ENCODE assay signal across 1 cellular context in genomic region chr2:123015186-123015585, GRCh38.
TF ChIP-seq lines count a peak whose summit lies in the region.

No MANE protein-coding gene starts in this region.

TF ChIP-seq in HepG2, 621 proteins besides CTCF, POLR2A, EP300 and RAD21 (continued from another document and continues in another):
- TF ChIP-seq ARID4A (CRISPR knock-in tag; IDR thresholded peaks at IDR 0.05; ENCODE audit: borderline replicate concordance) = no peak
- TF ChIP-seq ZNF709 (CRISPR knock-in tag; IDR thresholded peaks at IDR 0.05) = no peak
- TF ChIP-seq SOX13 (IDR thresholded peaks at IDR 0.05) = no peak
- peak in 1 of 2 experiments; percentile 47; a peak in 1 of 4 replicates for TF ChIP-seq SOX13 (CRISPR knock-in tag; conservative IDR thresholded peaks at IDR 0.05 in 1 of 2, IDR thresholded peaks at IDR 0.05 in 1 of 2)
- TF ChIP-seq ZNF609 (CRISPR knock-in tag; IDR thresholded peaks at IDR 0.05; ENCODE audit: borderline replicate concordance) = peak; percentile 86; the same call in 1 of the 2 replicates
- peak; percentile 47; the same call in 1 of the 2 replicates for TF ChIP-seq TCF7L2 (IDR thresholded peaks at IDR 0.05; ENCODE audit: low read depth, low read length)
- no peak for TF ChIP-seq ZNF136 (CRISPR knock-in tag; IDR thresholded peaks at IDR 0.05; ENCODE audit: low read depth)
- peak; percentile 71 for TF ChIP-seq TFDP2 (CRISPR knock-in tag; IDR thresholded peaks at IDR 0.05)
- peak; percentile 73 for TF ChIP-seq MIXL1 (CRISPR knock-in tag; IDR thresholded peaks at IDR 0.05)
- TF ChIP-seq HHEX (CRISPR knock-in tag; IDR thresholded peaks at IDR 0.05) = no peak
- peak; percentile 94 for TF ChIP-seq BCL6 (CRISPR knock-in tag; IDR thresholded peaks at IDR 0.05)
- TF ChIP-seq HNF4A (CRISPR knock-in tag; IDR thresholded peaks at IDR 0.05) = peak; percentile 72
- peak; percentile 81; the same call in 1 of the 2 replicates for TF ChIP-seq AHDC1 (CRISPR knock-in tag; IDR thresholded peaks at IDR 0.05; ENCODE audit: borderline replicate concordance)
- no peak for TF ChIP-seq ZNF367 (CRISPR knock-in tag; IDR thresholded peaks at IDR 0.05; ENCODE audit: borderline replicate concordance)
- TF ChIP-seq KIAA2018 (CRISPR knock-in tag; IDR thresholded peaks at IDR 0.05; ENCODE audit: borderline replicate concordance) = no peak
- peak; percentile 64 for TF ChIP-seq BHLHE40 (IDR thresholded peaks at IDR 0.05; ENCODE audit: low read length)
- no peak for TF ChIP-seq CREB1 (IDR thresholded peaks at IDR 0.05)
- TF ChIP-seq CREB1 (CRISPR knock-in tag; IDR thresholded peaks at IDR 0.05) = peak; percentile 59
- TF ChIP-seq TCF7 (IDR thresholded peaks at IDR 0.05; ENCODE audit: low read depth) = peak; percentile 53; the same call in 1 of the 2 replicates
- no peak for TF ChIP-seq IRX3 (CRISPR knock-in tag; IDR thresholded peaks at IDR 0.05; ENCODE audit: borderline replicate concordance, low read depth)
- TF ChIP-seq ISL2 (CRISPR knock-in tag; IDR thresholded peaks at IDR 0.05) = 0 out of 2 replicates have a peak, but pooled peaks have one; percentile 24
- TF ChIP-seq PHF8 (CRISPR knock-in tag; IDR thresholded peaks at IDR 0.05) = no peak
- no peak for TF ChIP-seq HOXA9 (CRISPR knock-in tag; IDR thresholded peaks at IDR 0.05; ENCODE audit: borderline replicate concordance)
- TF ChIP-seq CSRNP1 (CRISPR knock-in tag; IDR thresholded peaks at IDR 0.05) = no peak
- no peak for TF ChIP-seq NKX3-1 (CRISPR knock-in tag; IDR thresholded peaks at IDR 0.05)
- no peak for TF ChIP-seq ATF7 (IDR thresholded peaks at IDR 0.05)
- no peak for TF ChIP-seq ATF7 (CRISPR knock-in tag; IDR thresholded peaks at IDR 0.05)
- no peak for TF ChIP-seq RAD51 (IDR thresholded peaks at IDR 0.05; ENCODE audit: borderline replicate concordance)
- TF ChIP-seq MED13 (CRISPR knock-in tag; IDR thresholded peaks at IDR 0.05) = no peak
- no peak for TF ChIP-seq RBAK (CRISPR knock-in tag; IDR thresholded peaks at IDR 0.05)
- peak in 1 of 2 experiments; percentile 55; a peak in 1 of 4 replicates for TF ChIP-seq NR2F1 (CRISPR knock-in tag; IDR thresholded peaks at IDR 0.05)
- no peak for TF ChIP-seq KDM4B (CRISPR knock-in tag; IDR thresholded peaks at IDR 0.05)
